In the genomic region with DNA sequence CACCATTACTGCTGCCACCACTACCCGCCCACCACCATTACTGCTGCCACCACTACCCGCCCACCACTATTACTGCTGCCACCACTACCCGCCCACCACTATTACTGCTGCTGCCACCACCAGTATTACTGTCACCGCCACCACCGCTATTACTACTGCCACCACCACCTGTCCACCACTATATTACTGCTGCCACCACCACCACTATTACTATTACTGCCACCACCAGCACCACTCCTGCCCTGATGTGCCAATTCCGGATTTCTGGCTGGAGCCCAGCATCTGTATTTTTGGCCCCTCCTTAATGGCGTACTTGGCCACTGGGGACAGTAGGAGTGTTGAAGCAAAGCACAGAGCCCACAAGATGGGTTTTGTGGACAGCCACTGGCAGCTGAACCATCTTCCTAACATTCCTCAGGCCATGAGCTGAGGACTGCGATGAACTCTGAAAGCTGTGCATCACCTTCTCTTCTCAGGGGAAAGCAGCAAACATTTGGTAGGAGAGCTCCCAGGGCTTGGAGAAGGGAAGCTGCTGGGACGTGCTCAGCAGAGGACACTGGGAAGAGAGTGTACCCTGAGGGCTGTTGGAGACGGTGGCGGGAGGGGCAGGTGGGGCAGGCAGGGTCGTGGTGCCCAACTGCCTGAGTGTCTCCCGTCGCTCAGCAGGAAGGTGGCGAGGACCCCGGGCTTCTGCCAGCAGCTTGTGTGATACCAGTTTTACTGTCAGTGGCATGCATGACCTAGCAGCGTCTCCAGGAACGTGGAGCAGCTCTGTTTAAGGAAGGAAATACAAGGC, we compare ENCODE assay signal across 31 cellular contexts. TPM values are rescaled to one million over a fixed set of nuclear protein-coding genes. Genes with fewer than 3 reads are reported as not detected.
DNase-seq lines count a peak whose midpoint lies in the region; ATAC-seq, FAIRE-seq and TF ChIP-seq lines count a peak whose summit lies in the region.
"Had no signal": no experiment of that assay in that cellular context is flagged by ENCODE, and none has a peak within 500 bp of the region (broad histone marks: within the 10 kb centered on the region; RNA-seq: fewer than 3 reads in every experiment).

No MANE protein-coding gene starts in this region.

- FAIRE-seq in HepG2 (lab: Jason Lieb, UNC): no peak
- FAIRE-seq in urothelium cell line (lab: Jason Lieb, UNC): peak; percentile 23
- FAIRE-seq: endometrium, kidney, RCC 7860 had no signal

- CTCF ChIA-PET in HepG2 (lab: Yijun Ruan, JAX; ENCODE audit: low intra/inter-chr PET ratio, low total read pairs): no interaction called here

- H3K9me3 Mint-ChIP-seq in stimulated activated naive CD8-positive, alpha-beta T cell treated with anti-CD3 and anti-CD28 coated beads, Interleukin-15, amount 100 ng/mL, for 72 hours: no peaks in the 10 kb centered on the region
- no peaks in the 10 kb centered on the region for H3K9me3 Mint-ChIP-seq in chondrocyte (ENCODE audit: low read depth)
- H3K9me3 Mint-ChIP-seq: CD8-positive, alpha-beta T cell; central memory CD8-positive, alpha-beta T cell; dendritic cell treated with granulocyte-macrophage colony-stimulating factor and Interleukin-4, amounts not matched to agents 40 ng/mL and 50 ng/mL, for 4 days; neural crest cell had no signal

- H3K27ac ChIP-seq in HepG2 (ENCODE audit: extremely low read length, insufficient read depth, low read length): no peak overlapping the region
- H3K27ac ChIP-seq: lower lobe of right lung, right lobe of liver, tibial nerve, VCaP had no signal

- H2AFZ ChIP-seq in HepG2 (ENCODE audit: low read length): no peak overlapping the region

- peaks cover 6% of the 10 kb centered on the region; the same call in 1 of the 2 replicates for H4K20me1 ChIP-seq in HepG2 (ENCODE audit: insufficient read depth, low read length)

- no peak for DNase-seq in stimulated activated naive CD8-positive, alpha-beta T cell treated with anti-CD3 and anti-CD28 coated beads, Interleukin-15, amount 100 ng/mL, for 72 hours
- no peak for DNase-seq in stimulated activated naive CD8-positive, alpha-beta T cell treated with anti-CD3 and anti-CD28 coated beads, Interleukin-15, Interleukin-2, amounts not matched to agents 100 U/mL and 50 U/mL, for 24 hours
- no peak for DNase-seq in chondrocyte (ENCODE audit: low spot score)
- DNase-seq in HepG2 (ENCODE audit: low spot score): no peak
- no peak for DNase-seq in urothelium cell line (ENCODE audit: low spot score)
- DNase-seq in NCI-H526 treated with DMSO at 0.1 percent for 48 hours (lab: John Stamatoyannopoulos, UW): no peak
- no peak for DNase-seq in NCI-H1417 (lab: John Stamatoyannopoulos, UW)
- DNase-seq in DMS79 (lab: John Stamatoyannopoulos, UW): no peak
- DNase-seq: activated CD8-positive, alpha-beta memory T cell treated with anti-CD3 and anti-CD28 coated beads for 24 hours; activated gamma-delta T cell treated with Interleukin-2 at 50 U/mL for 16 hours; CD8-positive, alpha-beta T cell; foreskin melanocyte; KG1; kidney; lower lobe of right lung; MM.1S; mucosa of descending colon; NCI-H2081; NCI-H345; posterior cingulate gyrus; right lobe of liver; stimulated activated CD8-positive, alpha-beta memory T cell treated with anti-CD3 and anti-CD28 coated beads, Interleukin-4, amount 100 ng/mL, for 48 hours; T1000 had no signal

- peaks cover 18 to 61% of the 10 kb centered on the region in 2 experiments for H3K36me3 ChIP-seq in HepG2 (replicated peaks in 1 of 2; ENCODE audit: control insufficient read depth in 1 of 2, insufficient read depth in 2 of 2, low read length in 2 of 2)

- TF ChIP-seq POLR2A in HepG2 (IDR thresholded peaks at IDR 0.05; ENCODE audit: insufficient read depth in 1 of 2, low read depth in 2 of 2, low read length in 2 of 2): no peak

- no peaks in the 10 kb centered on the region for H3K27me3 Mint-ChIP-seq in stimulated activated naive CD8-positive, alpha-beta T cell treated with anti-CD3 and anti-CD28 coated beads, Interleukin-15, amount 100 ng/mL, for 72 hours
- H3K27me3 Mint-ChIP-seq in chondrocyte (ENCODE audit: low read depth): no peaks in the 10 kb centered on the region
- H3K27me3 Mint-ChIP-seq: B cell; central memory CD8-positive, alpha-beta T cell; dendritic cell treated with granulocyte-macrophage colony-stimulating factor and Interleukin-4, amounts not matched to agents 40 ng/mL and 50 ng/mL, for 4 days had no signal

- no peak overlapping the region for H3K4me2 ChIP-seq in HepG2 (ENCODE audit: low read depth, low read length)

- TF ChIP-seq CTCF in chondrocyte (IDR thresholded peaks at IDR 0.05) (no peak), HepG2 (CRISPR knock-in tag; IDR thresholded peaks at IDR 0.05) (no peak)

- no peak overlapping the region for H3K4me3 ChIP-seq in HepG2 (replicated peaks in 1 of 3; ENCODE audit: insufficient read depth in 1 of 3, low read depth in 2 of 3, low read length in 3 of 3)
- H3K4me3 ChIP-seq: lower lobe of right lung, mucosa of descending colon, right lobe of liver, tibial nerve had no signal

- H3K9me3 ChIP-seq in HepG2 (ENCODE audit: low read length): no peaks in the 10 kb centered on the region
- H3K9me3 ChIP-seq: lower lobe of right lung, mucosa of descending colon, right lobe of liver, tibial nerve had no signal

- no peak overlapping the region for H3K4me3 Mint-ChIP-seq in stimulated activated naive CD8-positive, alpha-beta T cell treated with anti-CD3 and anti-CD28 coated beads, Interleukin-15, amount 100 ng/mL, for 72 hours
- no peak overlapping the region for H3K4me3 Mint-ChIP-seq in chondrocyte (ENCODE audit: unreplicated experiment)
- H3K4me3 Mint-ChIP-seq: B cell; CD8-positive, alpha-beta T cell; central memory CD8-positive, alpha-beta T cell; dendritic cell treated with granulocyte-macrophage colony-stimulating factor and Interleukin-4, amounts not matched to agents 40 ng/mL and 50 ng/mL, for 4 days; neural crest cell had no signal

- in situ Hi-C loops in HepG2 (cut with HindIII; ENCODE audit: extremely low pct_ligation_motif_present, low pct_unique_long_range_greater_than_20kb): no loop called here

- peaks cover 7% of the 10 kb centered on the region for H3K4me1 Mint-ChIP-seq in stimulated activated naive CD8-positive, alpha-beta T cell treated with anti-CD3 and anti-CD28 coated beads, Interleukin-15, amount 100 ng/mL, for 72 hours
- H3K4me1 Mint-ChIP-seq in chondrocyte (ENCODE audit: low read depth): no peaks in the 10 kb centered on the region
- H3K4me1 Mint-ChIP-seq: B cell; central memory CD8-positive, alpha-beta T cell; neural crest cell had no signal

- peaks cover 34% of the 10 kb centered on the region for H3K36me3 Mint-ChIP-seq in chondrocyte (ENCODE audit: low read depth)

- TF ChIP-seq EP300 in HepG2 (IDR thresholded peaks at IDR 0.05; ENCODE audit: low read depth in 2 of 2, low read length in 2 of 2) (no peak), HepG2 (CRISPR knock-in tag; IDR thresholded peaks at IDR 0.05; ENCODE audit: borderline replicate concordance) (no peak)

- 96% methylated on average over 18 of the region's 18 CpGs for WGBS in HepG2 (ENCODE audit: low lambda C conversion rate)

- ATAC-seq in stimulated activated naive CD8-positive, alpha-beta T cell treated with anti-CD3 and anti-CD28 coated beads, Interleukin-15, amount 100 ng/mL, for 72 hours: peak; percentile 57
- ATAC-seq in stimulated activated naive CD8-positive, alpha-beta T cell treated with anti-CD3 and anti-CD28 coated beads, Interleukin-15, Interleukin-2, amounts not matched to agents 100 U/mL and 50 U/mL, for 24 hours: no peak
- no peak; the same call in 2 of the 3 replicates for ATAC-seq in HepG2
- ATAC-seq: CD8-positive, alpha-beta T cell; lower lobe of right lung had no signal

- H3K27ac Mint-ChIP-seq in stimulated activated naive CD8-positive, alpha-beta T cell treated with anti-CD3 and anti-CD28 coated beads, Interleukin-15, amount 100 ng/mL, for 72 hours: peak overlapping the region in 1 of 2 donors; percentile 95
- peak overlapping the region; percentile 12 for H3K27ac Mint-ChIP-seq in chondrocyte (ENCODE audit: unreplicated experiment)
- H3K27ac Mint-ChIP-seq: B cell; CD8-positive, alpha-beta T cell; dendritic cell treated with granulocyte-macrophage colony-stimulating factor and Interleukin-4, amounts not matched to agents 40 ng/mL and 50 ng/mL, for 4 days had no signal

- H3K9ac ChIP-seq in HepG2 (ENCODE audit: insufficient read depth, low read depth, low read length): no peak overlapping the region

- no peaks in the 10 kb centered on the region for H3K27me3 ChIP-seq in HepG2 (ENCODE audit: control insufficient read depth in 1 of 2, insufficient read depth in 2 of 2, low read length in 2 of 2)
- H3K27me3 ChIP-seq: right lobe of liver, tibial nerve had no signal

- intact Hi-C loops in HepG2 (cut with micrococcal nuclease; ENCODE audit: unreplicated experiment): no loop called here

- BruUV-seq in HepG2 (replicated peaks; lab: Mats Ljungman, UMichigan): no TSS peak

- POLR2A ChIA-PET in HepG2 (lab: Yijun Ruan, JAX): no interaction called here

- H3K4me1 ChIP-seq in HepG2 (ENCODE audit: insufficient read depth, low read length): no peaks in the 10 kb centered on the region
- H3K4me1 ChIP-seq: lower lobe of right lung, right lobe of liver, tibial nerve had no signal

- no peaks in the 10 kb centered on the region for H3K79me2 ChIP-seq in HepG2 (ENCODE audit: insufficient read depth, low read length)

- TF ChIP-seq RAD21 in HepG2 (CRISPR knock-in tag; IDR thresholded peaks at IDR 0.05): no peak

RNA-seq across cellular contexts. Expression of gene CUL4A, which starts 23.0 kb away (rescaled TPM):
- total RNA-seq in chondrocyte (63.7 to 64.6 TPM (median 64.1 TPM) in 3 replicates), HepG2 (2016; rRNA removed; fragmentation: Illumina TruSeq; extraction: Trizol) (75.3 and 95.5 TPM in 2 replicates)
- total RNA-seq in HepG2 (2016; cell fraction: cytosol; rRNA removed; fragmentation: Illumina TruSeq; extraction: Trizol; ENCODE audit: low read depth): 28.8 and 32.0 TPM in 2 replicates
- total RNA-seq in HepG2 (2016; cell fraction: insoluble cytoplasmic fraction; rRNA removed; fragmentation: Illumina TruSeq; extraction: Trizol): 69.1 and 83.4 TPM in 2 replicates
- 51.1 and 52.1 TPM in 2 replicates for total RNA-seq in HepG2 (2016; cell fraction: membrane; rRNA removed; fragmentation: Illumina TruSeq; extraction: Trizol)
- 55.3 and 56.2 TPM in 2 replicates for total RNA-seq in HepG2 (2016; cell fraction: nucleus; rRNA removed; fragmentation: Illumina TruSeq; extraction: Trizol)
- 51.2 and 60.8 TPM in 2 replicates for polyA plus RNA-seq in HepG2 (2011; rRNA removed)
- 42.4 and 43.4 TPM in 2 replicates for polyA plus RNA-seq in HepG2 (2011; cell fraction: cytosol; rRNA removed)
- 121 and 126 TPM in 2 replicates for polyA plus RNA-seq in HepG2 (2011; cell fraction: nucleus; rRNA removed)
- 72.5 and 74.5 TPM in 2 replicates for polyA plus RNA-seq in HepG2 (2012)
- polyA plus RNA-seq in HepG2 (2016; cell fraction: cytosol; fragmentation: Illumina TruSeq; extraction: Trizol; ENCODE audit: low read depth): 28.6 and 31.9 TPM in 2 replicates
- polyA plus RNA-seq in HepG2 (2016; cell fraction: insoluble cytoplasmic fraction; fragmentation: Illumina TruSeq; extraction: Trizol; ENCODE audit: low read depth): 70.4 and 80.3 TPM in 2 replicates
- 28.8 and 29.9 TPM in 2 replicates for polyA plus RNA-seq in HepG2 (2016; cell fraction: membrane; fragmentation: Illumina TruSeq; extraction: Trizol; ENCODE audit: low read depth)
- 99.2 and 101 TPM in 2 replicates for polyA plus RNA-seq in HepG2 (2016; cell fraction: nucleus; fragmentation: Illumina TruSeq; extraction: Trizol; ENCODE audit: insufficient read depth, low read depth)
- 93.3 and 188 TPM in 2 replicates for polyA minus RNA-seq in HepG2 (2011; rRNA and poly(A)+ RNA removed; ENCODE audit: low replicate concordance)
- polyA minus RNA-seq in HepG2 (2011; cell fraction: cytosol; rRNA and poly(A)+ RNA removed): 29.4 and 37.2 TPM in 2 replicates
- polyA minus RNA-seq in HepG2 (2011; cell fraction: nucleus; rRNA and poly(A)+ RNA removed): 74.4 and 75.7 TPM in 2 replicates

RNA-seq across cellular contexts. Expression of gene PCID2, which starts 23.9 kb away (rescaled TPM):
- total RNA-seq in chondrocyte (32.9 to 42.8 TPM (median 33.7 TPM) in 3 replicates), HepG2 (2016; rRNA removed; fragmentation: Illumina TruSeq; extraction: Trizol) (65.0 and 76.4 TPM in 2 replicates)
- total RNA-seq in HepG2 (2016; cell fraction: cytosol; rRNA removed; fragmentation: Illumina TruSeq; extraction: Trizol; ENCODE audit: low read depth): 16.3 and 17.9 TPM in 2 replicates
- 67.6 and 78.5 TPM in 2 replicates for total RNA-seq in HepG2 (2016; cell fraction: insoluble cytoplasmic fraction; rRNA removed; fragmentation: Illumina TruSeq; extraction: Trizol)
- total RNA-seq in HepG2 (2016; cell fraction: membrane; rRNA removed; fragmentation: Illumina TruSeq; extraction: Trizol): 25.4 and 26.5 TPM in 2 replicates
- 58.5 and 66.9 TPM in 2 replicates for total RNA-seq in HepG2 (2016; cell fraction: nucleus; rRNA removed; fragmentation: Illumina TruSeq; extraction: Trizol)
- polyA plus RNA-seq in HepG2 (2011; rRNA removed): 104 and 111 TPM in 2 replicates
- polyA plus RNA-seq in HepG2 (2011; cell fraction: cytosol; rRNA removed): 47.7 and 57.2 TPM in 2 replicates
- 185 and 190 TPM in 2 replicates for polyA plus RNA-seq in HepG2 (2011; cell fraction: nucleus; rRNA removed)
- polyA plus RNA-seq in HepG2 (2012): 56.8 and 63.4 TPM in 2 replicates
- 9.0 and 9.1 TPM in 2 replicates for polyA plus RNA-seq in HepG2 (2016; cell fraction: cytosol; fragmentation: Illumina TruSeq; extraction: Trizol; ENCODE audit: low read depth)
- 68.7 and 72.7 TPM in 2 replicates for polyA plus RNA-seq in HepG2 (2016; cell fraction: insoluble cytoplasmic fraction; fragmentation: Illumina TruSeq; extraction: Trizol; ENCODE audit: low read depth)
- 14.2 and 15.6 TPM in 2 replicates for polyA plus RNA-seq in HepG2 (2016; cell fraction: membrane; fragmentation: Illumina TruSeq; extraction: Trizol; ENCODE audit: low read depth)
- 89.2 and 96.9 TPM in 2 replicates for polyA plus RNA-seq in HepG2 (2016; cell fraction: nucleus; fragmentation: Illumina TruSeq; extraction: Trizol; ENCODE audit: insufficient read depth, low read depth)
- 52.5 and 174 TPM in 2 replicates for polyA minus RNA-seq in HepG2 (2011; rRNA and poly(A)+ RNA removed; ENCODE audit: low replicate concordance)
- polyA minus RNA-seq in HepG2 (2011; cell fraction: cytosol; rRNA and poly(A)+ RNA removed): 23.5 and 34.0 TPM in 2 replicates
- 161 and 207 TPM in 2 replicates for polyA minus RNA-seq in HepG2 (2011; cell fraction: nucleus; rRNA and poly(A)+ RNA removed)
